In the genomic region with DNA sequence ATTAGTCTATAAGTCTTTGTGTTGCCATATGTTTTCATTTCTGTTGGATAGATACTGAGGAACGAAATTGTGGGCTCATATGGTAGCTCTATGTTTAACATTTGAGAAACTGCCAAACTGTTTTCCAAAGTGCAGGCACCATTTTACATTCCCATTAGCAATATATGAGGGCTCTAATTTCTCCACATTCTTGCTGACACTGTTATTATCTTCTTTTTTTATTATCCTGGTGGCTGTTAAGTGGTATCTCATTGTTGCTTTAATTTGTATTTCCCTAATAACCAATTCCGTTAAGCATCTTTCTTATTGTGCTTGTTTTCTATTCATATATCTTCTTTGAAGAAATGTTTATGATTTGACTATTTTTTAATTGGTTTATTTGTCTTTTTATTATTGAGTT, we compare ENCODE assay signal across 8 cellular contexts.
DNase-seq lines count a peak whose midpoint lies in the region; TF ChIP-seq lines count a peak whose summit lies in the region.

No MANE protein-coding gene starts in this region.

- no peaks in the 10 kb centered on the region for H3K27me3 ChIP-seq in stomach smooth muscle (ENCODE audit: control insufficient read depth in 1 of 2, insufficient read depth in 2 of 2, low read length in 2 of 2)

- H3K27ac Mint-ChIP-seq in T-helper 1 cell treated with Interleukin-12 subunit alpha and Interleukin-12 subunit beta and Interleukin-4 antibody, amounts not matched to agents 30 μg/mL and 1 μg/mL, for 36 hours = peak overlapping the region; percentile 98

- no peak for TF ChIP-seq CTCF in fibroblast of mammary gland (conservative IDR thresholded peaks at IDR 0.05; ENCODE audit: control insufficient read depth, insufficient read depth, low read depth, low read length)

- H3K9me3 Mint-ChIP-seq in T-helper 1 cell treated with Interleukin-12 subunit alpha and Interleukin-12 subunit beta and Interleukin-4 antibody, amounts not matched to agents 30 μg/mL and 1 μg/mL, for 36 hours = no peaks in the 10 kb centered on the region

- peaks cover 16% of the 10 kb centered on the region for H3K4me1 ChIP-seq in stomach smooth muscle (ENCODE audit: control insufficient read depth, insufficient read depth, low read length)

- H3K9ac ChIP-seq in stomach smooth muscle (ENCODE audit: low read length in 2 of 2) = no peak overlapping the region

- peaks cover 26% of the 10 kb centered on the region for H3K4me1 Mint-ChIP-seq in T-helper 1 cell treated with Interleukin-12 subunit alpha and Interleukin-12 subunit beta and Interleukin-4 antibody, amounts not matched to agents 30 μg/mL and 1 μg/mL, for 36 hours (ENCODE audit: low read depth)

- peak overlapping the region; percentile 46 for H3K4me3 ChIP-seq in fibroblast of mammary gland (ENCODE audit: control insufficient read depth, low read depth, low read length)
- H3K4me3 ChIP-seq in stomach smooth muscle (ENCODE audit: low read length in 2 of 2) = no peak overlapping the region

- peaks cover 5% of the 10 kb centered on the region for H3K27me3 Mint-ChIP-seq in T-helper 1 cell treated with Interleukin-12 subunit alpha and Interleukin-12 subunit beta and Interleukin-4 antibody, amounts not matched to agents 30 μg/mL and 1 μg/mL, for 36 hours (ENCODE audit: low read depth)

- no peaks in the 10 kb centered on the region for H3K9me3 ChIP-seq in stomach smooth muscle (ENCODE audit: control insufficient read depth in 2 of 2, low read length in 2 of 2)

- peak overlapping the region; percentile 87 for H3K4me3 Mint-ChIP-seq in T-helper 1 cell treated with Interleukin-12 subunit alpha and Interleukin-12 subunit beta and Interleukin-4 antibody, amounts not matched to agents 30 μg/mL and 1 μg/mL, for 36 hours

- in situ Hi-C loops in KBM-7 (cut with MboI; ENCODE audit: low pct_unique_long_range_greater_than_20kb, low sequenced_read_pairs) = no loop called here

- H3K36me3 ChIP-seq in stomach smooth muscle (ENCODE audit: control insufficient read depth in 2 of 2, insufficient read depth in 2 of 2, low read length in 2 of 2) = peaks cover 7 to 9% of the 10 kb centered on the region in 2 donors

- no peak for DNase-seq in T-helper 1 cell
- peak; percentile 1 for DNase-seq in SW480 (ENCODE audit: low spot score)
- no peak for DNase-seq in fibroblast of mammary gland (ENCODE audit: low read depth)
- DNase-seq in GM19240 (ENCODE audit: insufficient read length, low spot score) = no peak
- DNase-seq in activated CD4-positive, alpha-beta T cell treated with anti-CD3 and anti-CD28 coated beads, Interleukin-2, amount 50 U/mL, for 1 hour = no peak
- no peak for DNase-seq in KBM-7

- peak overlapping the region; percentile 63 for H3K27ac ChIP-seq in stomach smooth muscle (ENCODE audit: low read length)

- H3K36me3 Mint-ChIP-seq in T-helper 1 cell treated with Interleukin-12 subunit alpha and Interleukin-12 subunit beta and Interleukin-4 antibody, amounts not matched to agents 30 μg/mL and 1 μg/mL, for 36 hours (ENCODE audit: low read depth) = peaks cover 2% of the 10 kb centered on the region
